1 cellular context compared by ENCODE assay signal in genomic region chr11:33410086-33410765, GRCh38.
TF ChIP-seq lines count a peak whose summit lies in the region.

No MANE protein-coding gene starts in this region.

TF ChIP-seq in IMR-90, 13 proteins besides CTCF, POLR2A, EP300 and RAD21 (continued from another document):
- TF ChIP-seq ELK1 (IDR thresholded peaks at IDR 0.05; ENCODE audit: borderline replicate concordance, low read depth, low read length) = no peak
- TF ChIP-seq FOS (IDR thresholded peaks at IDR 0.05; ENCODE audit: low read depth, low read length) = no peak
- TF ChIP-seq NFE2L2 (IDR thresholded peaks at IDR 0.05; ENCODE audit: low read depth, low read length) = no peak
- no peak for TF ChIP-seq USF2 (IDR thresholded peaks at IDR 0.05; ENCODE audit: low read depth, low read length)
- no peak for TF ChIP-seq CHD1 (IDR thresholded peaks at IDR 0.05; ENCODE audit: low read depth, low read length)
- TF ChIP-seq BHLHE40 (IDR thresholded peaks at IDR 0.05; ENCODE audit: low read depth, low read length) = no peak
